Comparison of ENCODE assay signal across 10 cellular contexts in genomic region chr6:154408906-154409500, GRCh38. TPM values are rescaled to one million over a fixed set of nuclear protein-coding genes. Genes with fewer than 3 reads are reported as not detected.
DNase-seq lines count a peak whose midpoint lies in the region; ATAC-seq and TF ChIP-seq lines count a peak whose summit lies in the region.
"Had no signal": no experiment of that assay in that cellular context is flagged by ENCODE, and none has a peak within 500 bp of the region (broad histone marks: within the 10 kb centered on the region; RNA-seq: fewer than 3 reads in every experiment).

No MANE protein-coding gene starts in this region.

- no peak overlapping the region for H3K4me3 ChIP-seq in epithelial cell of esophagus (ENCODE audit: low read length)
- H3K4me3 ChIP-seq in neural cell (ENCODE audit: low read length) = no peak overlapping the region
- H3K4me3 ChIP-seq: skin epidermis had no signal

- no peaks in the 10 kb centered on the region for H4K20me1 ChIP-seq in neural cell (ENCODE audit: insufficient read depth)

- H2AFZ ChIP-seq in neural cell (ENCODE audit: low read depth, low read length) = no peak overlapping the region

- no peaks in the 10 kb centered on the region for H3F3A ChIP-seq in neural cell (ENCODE audit: insufficient read depth, low read length, poor library complexity, severe bottlenecking)

- H3K36me3 ChIP-seq in neural cell (ENCODE audit: insufficient read depth, low read length) = no peaks in the 10 kb centered on the region

- no peak overlapping the region for H3K4me2 ChIP-seq in neural cell (ENCODE audit: low read length)

- no peak for ATAC-seq in GM19467 (IDR thresholded peaks at IDR 0.05; ENCODE audit: unreplicated experiment)
- ATAC-seq in GM21367 (IDR thresholded peaks at IDR 0.05; ENCODE audit: unreplicated experiment) = no peak
- ATAC-seq in GM18502 (IDR thresholded peaks at IDR 0.05; ENCODE audit: poor library complexity, unreplicated experiment) = no peak

- no peak overlapping the region for H3K27ac ChIP-seq in neural cell (ENCODE audit: low read length)

- H3K27me3 ChIP-seq in neural cell (ENCODE audit: insufficient read depth, low read depth, low read length) = no peaks in the 10 kb centered on the region

- no peak overlapping the region for H3K9ac ChIP-seq in neural cell (ENCODE audit: low read length)

- TF ChIP-seq CTCF in epithelial cell of esophagus (IDR thresholded peaks at IDR 0.05; ENCODE audit: insufficient read depth, low read depth, low read length, missing control alignments) (peak; percentile 58), neural cell (IDR thresholded peaks at IDR 0.05; ENCODE audit: poor library complexity, severe bottlenecking) (peak; percentile 16)

- H3K9me3 ChIP-seq in neural cell (ENCODE audit: low read length) = no peaks in the 10 kb centered on the region

- TF ChIP-seq EP300 in neural cell (conservative IDR thresholded peaks at IDR 0.05; ENCODE audit: poor library complexity, severe bottlenecking) = no peak

- DNase-seq in ELR (ENCODE audit: low read depth) (peak; percentile 48), NCI-H2227 (lab: John Stamatoyannopoulos, UW; ENCODE audit: unreplicated experiment) (peak; percentile 53), epithelial cell of esophagus (ENCODE audit: low read depth) (peak; percentile 61)
- DNase-seq in activated effector memory CD4-positive, alpha-beta T cell treated with Interleukin-2 at 50 U/mL for 16 hours = no peak
- DNase-seq: T1000 had no signal

- no peaks in the 10 kb centered on the region for H3K9me2 ChIP-seq in neural cell (ENCODE audit: insufficient read depth, low read length)

- TF ChIP-seq RAD21 in neural cell (conservative IDR thresholded peaks at IDR 0.05) = peak; percentile 41

- H3K79me2 ChIP-seq in neural cell (replicated peaks; ENCODE audit: insufficient read depth, low read length) = no peaks in the 10 kb centered on the region

TF ChIP-seq in neural cell, 6 proteins besides CTCF, POLR2A, EP300 and RAD21:
- TF ChIP-seq SMC3 (conservative IDR thresholded peaks at IDR 0.05; ENCODE audit: poor library complexity) (peak; percentile 37), EZH2 (IDR thresholded peaks at IDR 0.05; ENCODE audit: borderline replicate concordance, insufficient read depth, low read length, poor library complexity, severe bottlenecking) (no peak), MXI1 (conservative IDR thresholded peaks at IDR 0.05; ENCODE audit: poor library complexity, severe bottlenecking) (no peak), TAF1 (IDR thresholded peaks at IDR 0.05; ENCODE audit: low read depth) (no peak), REST (IDR thresholded peaks at IDR 0.05; ENCODE audit: borderline replicate concordance) (no peak)

RNA-seq across cellular contexts. Expression of gene IPCEF1, which starts 52.4 kb away (rescaled TPM):
- 2.3 and 3.9 TPM in 2 replicates for polyA plus RNA-seq in neural cell
- polyA minus RNA-seq in neural cell = 11.9 and 12.8 TPM in 2 replicates
